Comparison of ENCODE assay signal across 29 cellular contexts in genomic region chr22:47130883-47131610, GRCh38.
DNase-seq lines count a peak whose midpoint lies in the region; ATAC-seq, FAIRE-seq and TF ChIP-seq lines count a peak whose summit lies in the region.
"Had no signal": no experiment of that assay in that cellular context is flagged by ENCODE, and none has a peak within 500 bp of the region (broad histone marks: within the 10 kb centered on the region; RNA-seq: fewer than 3 reads in every experiment).

No MANE protein-coding gene starts in this region.

- H3K36me3 ChIP-seq in right atrium auricular region, result no peaks in the 10 kb centered on the region
- H3K36me3 ChIP-seq in bronchial epithelial cell (ENCODE audit: control insufficient read depth, insufficient read depth, low read length), result no peaks in the 10 kb centered on the region
- H3K36me3 ChIP-seq: adrenal gland, HAP-1, right lobe of liver had no signal

- H3K9me3 ChIP-seq in right atrium auricular region, result no peaks in the 10 kb centered on the region
- H3K9me3 ChIP-seq: adrenal gland, BLaER1, HAP-1, right lobe of liver had no signal

- intact Hi-C loops in left ventricle myocardium superior (cut with micrococcal nuclease), result no loop called here

- no peak for ATAC-seq in left ventricle myocardium superior
- no peak for ATAC-seq in HG02973 (IDR thresholded peaks at IDR 0.05; ENCODE audit: unreplicated experiment)
- ATAC-seq: right lobe of liver had no signal

- no peak overlapping the region for H3K27ac ChIP-seq in right atrium auricular region
- H3K27ac ChIP-seq: adrenal gland, BLaER1, HL-60, parathyroid adenoma, right lobe of liver had no signal

- H3K27me3 ChIP-seq in right atrium auricular region, result no peaks in the 10 kb centered on the region
- H3K27me3 ChIP-seq in bronchial epithelial cell (ENCODE audit: control insufficient read depth, insufficient read depth, low read length), result no peaks in the 10 kb centered on the region
- H3K27me3 ChIP-seq: adrenal gland, BLaER1, right lobe of liver had no signal

- FAIRE-seq in bronchial epithelial cell (lab: Jason Lieb, UNC), result peak; percentile 28
- FAIRE-seq: colon had no signal

- DNase-seq in left ventricle myocardium superior (peak; percentile 13), right atrium auricular region (ENCODE audit: low spot score) (no peak), bronchial epithelial cell (ENCODE audit: low read depth) (no peak), myocyte (ENCODE audit: low read depth) (peak; percentile 53), NCI-H1092 (lab: John Stamatoyannopoulos, UW) (no peak), midbrain (lab: John Stamatoyannopoulos, UW) (no peak)
- DNase-seq: activated CD4-positive, alpha-beta memory T cell treated with anti-CD3 and anti-CD28 coated beads for 36 hours; activated CD4-positive, CD25-positive, alpha-beta regulatory T cell; activated CD8-positive, alpha-beta memory T cell treated with anti-CD3 and anti-CD28 coated beads, Interleukin-2, amount 50 U/mL, for 4 hours; activated naive CD4-positive, alpha-beta T cell treated with anti-CD3 and anti-CD28 coated beads for 36 hours; adrenal gland; COR-L47; DND-41; effector CD4-positive, alpha-beta T cell; Kasumi-1; mammary epithelial cell; NCI-H1048; NCI-H1930; NCI-H226; NCI-H774; stimulated activated CD4-positive, alpha-beta T cell treated with anti-CD3 and anti-CD28 coated beads, Interleukin-15, amount 100 ng/mL, for 24 hours; stimulated activated naive CD4-positive, alpha-beta T cell treated with Interleukin-2 at 50 U/mL for 16 hours had no signal

- H3K4me3 ChIP-seq in right atrium auricular region (no peak overlapping the region), bronchial epithelial cell (ENCODE audit: low read depth, low read length) (no peak overlapping the region)
- H3K4me3 ChIP-seq: adrenal gland, BLaER1, HAP-1, right lobe of liver had no signal

- no peak for TF ChIP-seq CTCF in right atrium auricular region (IDR thresholded peaks at IDR 0.05)
- no peak for TF ChIP-seq CTCF in bronchial epithelial cell (IDR thresholded peaks at IDR 0.05; ENCODE audit: insufficient read depth, low read length, severe bottlenecking)

- no peaks in the 10 kb centered on the region for H3K4me1 ChIP-seq in right atrium auricular region
- H3K4me1 ChIP-seq: adrenal gland, BLaER1, HAP-1, parathyroid adenoma, right lobe of liver had no signal

Comparison
In these comparisons a context has a peak if more than half of its experiments do, and no peak if none do; other contexts are left out.
1. DNase-seq: peak in left ventricle myocardium superior (single experiment) and myocyte (single experiment); none in right atrium auricular region (single experiment), bronchial epithelial cell (single experiment), NCI-H1092 (single experiment) and midbrain (single experiment).